Comparison of ENCODE assay signal across 15 cellular contexts in the genomic region with DNA sequence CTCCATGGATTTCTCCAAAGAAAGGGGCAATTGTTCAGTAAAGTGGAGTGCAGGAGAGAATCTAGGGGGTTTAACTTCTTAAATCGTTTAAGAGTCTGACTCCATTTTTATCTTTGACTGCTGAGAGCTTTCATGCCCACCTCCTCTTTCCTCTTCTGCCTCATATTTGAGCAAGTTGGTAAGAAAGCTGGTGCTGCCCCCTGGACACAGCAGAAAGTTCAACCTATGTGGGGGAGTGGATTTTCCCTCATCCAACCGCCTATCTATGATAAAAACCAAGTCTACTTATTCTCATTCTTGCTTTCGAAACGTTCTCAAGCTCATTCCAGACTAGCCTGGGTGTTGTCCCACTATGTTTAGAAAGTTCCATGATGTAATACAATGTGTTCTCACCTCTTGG. TPM values are rescaled to one million over a fixed set of nuclear protein-coding genes. Genes with fewer than 3 reads are reported as not detected.
DNase-seq lines count a peak whose midpoint lies in the region; TF ChIP-seq lines count a peak whose summit lies in the region.
"Had no signal": no experiment of that assay in that cellular context is flagged by ENCODE, and none has a peak within 500 bp of the region (broad histone marks: within the 10 kb centered on the region; RNA-seq: fewer than 3 reads in every experiment).

No MANE protein-coding gene starts in this region.

- peaks cover 0 to 15% (median 6%) of the 10 kb centered on the region in 4 donors for H3K4me1 Mint-ChIP-seq in CD4-positive, alpha-beta memory T cell
- no peaks in the 10 kb centered on the region for H3K4me1 Mint-ChIP-seq in endothelial cell (ENCODE audit: unreplicated experiment)

- H3K4me3 ChIP-seq in A673 (ENCODE audit: low read depth, low read length, poor library complexity, severe bottlenecking) (no peak overlapping the region), Peyer's patch (no peak overlapping the region), vagina (no peak overlapping the region)
- H3K4me3 ChIP-seq in CD4-positive, alpha-beta memory T cell (ENCODE audit: low read length in 2 of 2), result no peak overlapping the region

- intact Hi-C loops in A673 (cut with micrococcal nuclease; ENCODE audit: unreplicated experiment) (no loop called here), vagina (cut with DNase I) (no loop called here)
- intact Hi-C loops in CD4-positive, alpha-beta memory T cell (cut with micrococcal nuclease), result loop anchor here (10.0 kb wide), 1 partner anchor 268 kb away; no protein-coding TSS in a partner anchor

- H3K27me3 ChIP-seq in A673 (replicated peaks; ENCODE audit: insufficient read depth, low read depth, low read length, poor library complexity) (peaks cover 11% of the 10 kb centered on the region), Peyer's patch (no peaks in the 10 kb centered on the region), vagina (no peaks in the 10 kb centered on the region)
- H3K27me3 ChIP-seq in CD4-positive, alpha-beta memory T cell (ENCODE audit: insufficient read depth, low read length), result no peaks in the 10 kb centered on the region

- BruUV-seq in A673 (replicated peaks; lab: Mats Ljungman, UMichigan), result no TSS peak

- TF ChIP-seq POLR2A in Peyer's patch (IDR thresholded peaks at IDR 0.05) (no peak), vagina (IDR thresholded peaks at IDR 0.05) (no peak)

- DNase-seq in A673 (ENCODE audit: low spot score) (peak; percentile 3), SK-MEL-5 (ENCODE audit: low read depth, low spot score) (peak; percentile 33), endothelial cell (ENCODE audit: low spot score) (peak; percentile 21), NCI-H1417 (lab: John Stamatoyannopoulos, UW) (no peak), Peyer's patch (no peak), activated gamma-delta T cell treated with Interleukin-2 at 50 U/mL for 16 hours (no peak), vagina (ENCODE audit: extremely low spot score in 2 of 2) (no peak)
- DNase-seq in CD4-positive, alpha-beta memory T cell, result peak in 4 of 5 donors; percentile 5 to 16 (median 13)
- DNase-seq: NCI-H1436, NCI-H69, substantia nigra had no signal

- no peaks in the 10 kb centered on the region for H3K9me3 ChIP-seq in A673 (ENCODE audit: low read depth, low read length, poor library complexity, severe bottlenecking)
- H3K9me3 ChIP-seq in CD4-positive, alpha-beta memory T cell (ENCODE audit: control insufficient read depth in 1 of 2, low read length in 2 of 2), result no peaks in the 10 kb centered on the region
- H3K9me3 ChIP-seq in Peyer's patch, result no peaks in the 10 kb centered on the region
- no peaks in the 10 kb centered on the region for H3K9me3 ChIP-seq in vagina

- CTCF ChIA-PET in A673 (lab: Charles Lee), result no interaction called here
- CTCF ChIA-PET in CD4-positive, alpha-beta memory T cell (lab: Charles Lee; ENCODE audit: partially characterized antibody), result interaction anchor here (0.8 to 2.3 kb wide), 9 partner anchors 98 to 395 kb away, joined by 3 to 9 read pairs (median 4); no protein-coding TSS in a partner anchor

- H3K4me3 Mint-ChIP-seq in CD4-positive, alpha-beta memory T cell, result no peak overlapping the region
- no peak overlapping the region for H3K4me3 Mint-ChIP-seq in endothelial cell (ENCODE audit: unreplicated experiment)
- H3K4me3 Mint-ChIP-seq: mesothelial cell of epicardium had no signal

- POLR2A ChIA-PET in A673 (lab: Charles Lee; ENCODE audit: low non-redundant PET), result no interaction called here
- POLR2A ChIA-PET in CD4-positive, alpha-beta memory T cell (lab: Charles Lee; ENCODE audit: partially characterized antibody), result no interaction called here

- H3K9me3 Mint-ChIP-seq in CD4-positive, alpha-beta memory T cell, result peaks cover 0 to 9% (median 3%) of the 10 kb centered on the region in 8 donors
- H3K9me3 Mint-ChIP-seq in endothelial cell (ENCODE audit: unreplicated experiment), result no peaks in the 10 kb centered on the region

- H3K36me3 Mint-ChIP-seq in CD4-positive, alpha-beta memory T cell, result peaks cover 0 to 4% of the 10 kb centered on the region in 2 donors
- H3K36me3 Mint-ChIP-seq in endothelial cell (ENCODE audit: low read depth, unreplicated experiment), result no peaks in the 10 kb centered on the region
- H3K36me3 Mint-ChIP-seq: mesothelial cell of epicardium had no signal

- TF ChIP-seq CTCF in A673 (conservative IDR thresholded peaks at IDR 0.05; ENCODE audit: low read depth, low read length) (peak; percentile 24; the same call in 1 of the 2 replicates), endothelial cell (IDR thresholded peaks at IDR 0.05; ENCODE audit: unreplicated experiment) (no peak), Peyer's patch (IDR thresholded peaks at IDR 0.05) (peak in 1 of 6 experiments; percentile 10), vagina (IDR thresholded peaks at IDR 0.05) (no peak)

- in situ Hi-C loops in SK-MEL-5 (cut with HindIII; ENCODE audit: low pct_unique_long_range_greater_than_20kb, low sequenced_read_pairs), result no loop called here

- H3K27ac ChIP-seq in A673 (ENCODE audit: low read depth, low read length, poor library complexity, severe bottlenecking) (no peak overlapping the region), Peyer's patch (no peak overlapping the region), vagina (no peak overlapping the region)
- no peak overlapping the region for H3K27ac ChIP-seq in CD4-positive, alpha-beta memory T cell (ENCODE audit: low read depth, low read length)

- H3K36me3 ChIP-seq in A673 (ENCODE audit: insufficient read depth, low read length, poor library complexity, severe bottlenecking) (no peaks in the 10 kb centered on the region), Peyer's patch (no peaks in the 10 kb centered on the region), vagina (no peaks in the 10 kb centered on the region)
- no peaks in the 10 kb centered on the region for H3K36me3 ChIP-seq in CD4-positive, alpha-beta memory T cell (ENCODE audit: insufficient read depth, low read length)

- peaks cover 0 to 3% of the 10 kb centered on the region in 2 donors for H3K27me3 Mint-ChIP-seq in CD4-positive, alpha-beta memory T cell
- H3K27me3 Mint-ChIP-seq in endothelial cell (ENCODE audit: unreplicated experiment), result no peaks in the 10 kb centered on the region

- no peaks in the 10 kb centered on the region for H3K4me1 ChIP-seq in A673 (ENCODE audit: insufficient read depth, low read length, poor library complexity, severe bottlenecking)
- H3K4me1 ChIP-seq in CD4-positive, alpha-beta memory T cell (ENCODE audit: insufficient read depth, low read length), result no peaks in the 10 kb centered on the region
- no peaks in the 10 kb centered on the region for H3K4me1 ChIP-seq in Peyer's patch
- no peaks in the 10 kb centered on the region for H3K4me1 ChIP-seq in vagina

- H3K27ac Mint-ChIP-seq in CD4-positive, alpha-beta memory T cell, result peak overlapping the region in 1 of 7 donors; percentile 29
- no peak overlapping the region for H3K27ac Mint-ChIP-seq in endothelial cell (ENCODE audit: unreplicated experiment)
- H3K27ac Mint-ChIP-seq: mesothelial cell of epicardium had no signal

RNA-seq across cellular contexts. Expression of gene HHLA2, which starts 26.0 kb away (rescaled TPM):
- total RNA-seq in A673 (2021), result not detected in 2 replicates
- total RNA-seq in CD4-positive, alpha-beta memory T cell, result under 1 TPM; 0.52 to 0.58 TPM
- not detected for polyA plus RNA-seq in CD4-positive, alpha-beta memory T cell
- not detected in 2 replicates for total RNA-seq in SK-MEL-5 (2014; rRNA removed; shearing (Covaris generic))
- polyA plus RNA-seq in SK-MEL-5 (2015; cell fraction: cytosol; rRNA removed), result 0.04 TPM in 1 of 2 replicates, not detected in the other
- polyA plus RNA-seq in SK-MEL-5 (2015; cell fraction: nucleus; rRNA removed), result 0.15 TPM in 1 of 2 replicates, not detected in the other
- not detected for total RNA-seq in endothelial cell (ENCODE audit: unreplicated experiment)
- 100 to 1,000 TPM in 3 of 4 donors, 10 to 100 TPM in 1; 14.9 to 276 (median 145) TPM for total RNA-seq in Peyer's patch
- total RNA-seq in vagina, result not detected
- total RNA-seq: astrocyte, H4, mesothelial cell of epicardium, posterior vena cava had no signal

Comparison
In these comparisons a context has a peak if more than half of its experiments do, and no peak if none do; other contexts are left out.
1. DNase-seq: peak in A673 (single experiment), CD4-positive, alpha-beta memory T cell (4 of 5), SK-MEL-5 (single experiment) and endothelial cell (single experiment); none in NCI-H1417 (0 of 3), Peyer's patch (0 of 3), activated gamma-delta T cell treated with Interleukin-2 at 50 U/mL for 16 hours (single experiment) and vagina (0 of 2).
2. RNA of gene HHLA2, which starts 26.0 kb away (total RNA-seq): 14.9 to 276 TPM in Peyer's patch; 0.52 to 0.58 TPM in CD4-positive, alpha-beta memory T cell, not detected in A673, not detected in SK-MEL-5, not detected in endothelial cell (single experiment) and not detected in vagina (single experiment); every median in the first group is over 10 times any median in the second.